ENCODE assay signal across 8 cellular contexts in genomic region chr20:25863536-25864325, GRCh38.
DNase-seq lines count a peak whose midpoint lies in the region; ATAC-seq and TF ChIP-seq lines count a peak whose summit lies in the region.

No MANE protein-coding gene starts in this region.

- no peak overlapping the region for H2AK5ac ChIP-seq in IMR-90 (ENCODE audit: low read depth, low read length)

- H3K4ac ChIP-seq in IMR-90 (ENCODE audit: low read depth, low read length) = no peak overlapping the region

- 35% methylated on average over 5 of the region's 21 CpGs; no CpG with 5 or more reads in 1 of the 2 experiments for WGBS in IMR-90 (ENCODE audit: extremely low coverage in 2 of 2, insufficient read length in 1 of 2), 2 experiments

- no peak for DNase-seq in IMR-90
- DNase-seq in chondrocyte (ENCODE audit: low spot score) = peak; percentile 98
- no peak for DNase-seq in naive thymus-derived CD8-positive, alpha-beta T cell
- no peak for DNase-seq in NCI-H1105 (lab: John Stamatoyannopoulos, UW)
- no peak for DNase-seq in KG1 (lab: John Stamatoyannopoulos, UW)

- H3K56ac ChIP-seq in IMR-90 (ENCODE audit: extremely low read depth, insufficient read depth, low read length) = no peak overlapping the region

- H3K9me1 ChIP-seq in IMR-90 (ENCODE audit: insufficient read depth, low read length) = no peaks in the 10 kb centered on the region

- H4K20me1 ChIP-seq in IMR-90 (ENCODE audit: insufficient read depth, low read length) = no peaks in the 10 kb centered on the region

- TF ChIP-seq POLR2A in IMR-90 (IDR thresholded peaks at IDR 0.05; ENCODE audit: low read depth, low read length) = no peak

- H3K9me3 Mint-ChIP-seq in chondrocyte (ENCODE audit: low read depth) = no peaks in the 10 kb centered on the region
- peaks cover 0 to 6% (median 0%) of the 10 kb centered on the region in 9 donors for H3K9me3 Mint-ChIP-seq in naive thymus-derived CD8-positive, alpha-beta T cell

- ATAC-seq in IMR-90 (ENCODE audit: low read depth) (no peak), GM19455 (IDR thresholded peaks at IDR 0.05; ENCODE audit: unreplicated experiment) (no peak), GM21381 (IDR thresholded peaks at IDR 0.05; ENCODE audit: unreplicated experiment) (no peak)
- ATAC-seq in naive thymus-derived CD8-positive, alpha-beta T cell = no peak

- H3K4me3 ChIP-seq in IMR-90 (ENCODE audit: insufficient read depth, low read depth, low read length) = peak overlapping the region; percentile 33; the same call in 1 of the 2 replicates

- TF ChIP-seq CTCF in C4-2B (conservative IDR thresholded peaks at IDR 0.05) (no peak), IMR-90 (conservative IDR thresholded peaks at IDR 0.05; ENCODE audit: low read depth, low read length) (no peak), chondrocyte (IDR thresholded peaks at IDR 0.05) (peak; percentile 36)

- BruUV-seq in IMR-90 (replicated peaks; lab: Mats Ljungman, UMichigan) = no TSS peak

- H3K27ac Mint-ChIP-seq in chondrocyte (ENCODE audit: unreplicated experiment) = peak overlapping the region; percentile 88
- peak overlapping the region in 2 of 10 donors; percentile 49 to 65 for H3K27ac Mint-ChIP-seq in naive thymus-derived CD8-positive, alpha-beta T cell

- no peak overlapping the region for H3K18ac ChIP-seq in IMR-90 (ENCODE audit: low read depth, low read length)

- no peak overlapping the region for H3K14ac ChIP-seq in IMR-90 (replicated peaks; ENCODE audit: low read depth, low read length)

- CTCF ChIA-PET in IMR-90 (lab: Yijun Ruan, JAX) = no interaction called here

- H2BK120ac ChIP-seq in IMR-90 (ENCODE audit: low read depth, low read length) = no peak overlapping the region

- H4K91ac ChIP-seq in IMR-90 (ENCODE audit: insufficient read depth, low read depth, low read length) = no peak overlapping the region

- peak overlapping the region; percentile 81 for H2AFZ ChIP-seq in IMR-90 (replicated peaks; ENCODE audit: low read length, poor library complexity)

- H3K9ac ChIP-seq in IMR-90 (ENCODE audit: low read depth, low read length) = no peak overlapping the region

- no peak overlapping the region for H2AK9ac ChIP-seq in IMR-90 (replicated peaks; ENCODE audit: low read depth, low read length, poor library complexity)

- TF ChIP-seq RAD21 in IMR-90 (IDR thresholded peaks at IDR 0.05; ENCODE audit: low read length) = no peak

- in situ Hi-C loops in IMR-90 (cut with MboI; ENCODE audit: low sequenced_read_pairs) = loop anchor here (25.0 kb wide), 3 partner anchors 124 to 876 kb away; partner anchors contain the start of gene APMAP

- no peak overlapping the region for H4K5ac ChIP-seq in IMR-90 (ENCODE audit: low read depth, low read length)

- no peak overlapping the region for H2BK20ac ChIP-seq in IMR-90 (ENCODE audit: low read depth, low read length)

- H3K36me3 ChIP-seq in IMR-90 (ENCODE audit: control insufficient read depth, insufficient read depth, low read length) = no peaks in the 10 kb centered on the region

- H3K27me3 Mint-ChIP-seq in chondrocyte (ENCODE audit: low read depth) = peaks cover 8% of the 10 kb centered on the region
- peaks cover 32 to 87% (median 70%) of the 10 kb centered on the region in 5 donors for H3K27me3 Mint-ChIP-seq in naive thymus-derived CD8-positive, alpha-beta T cell

- no peaks in the 10 kb centered on the region for H3K4me1 ChIP-seq in IMR-90 (ENCODE audit: control insufficient read depth, insufficient read depth, low read length)

- H3K4me3 Mint-ChIP-seq in chondrocyte (ENCODE audit: unreplicated experiment) = peak overlapping the region; percentile 77
- H3K4me3 Mint-ChIP-seq in naive thymus-derived CD8-positive, alpha-beta T cell = peak overlapping the region; percentile 68 to 91 (median 79)

- no peak overlapping the region for H2BK5ac ChIP-seq in IMR-90 (ENCODE audit: low read depth, low read length, poor library complexity, severe bottlenecking)

- dilution Hi-C loops in IMR-90 (cut with HindIII; ENCODE audit: low sequenced_read_pairs, unreplicated experiment) = no loop called here

- peak overlapping the region; percentile 64 for H3K4me2 ChIP-seq in IMR-90 (ENCODE audit: low read depth, low read length)

- intact Hi-C loops in IMR-90 (cut with micrococcal nuclease) = no loop called here

- H3K9me3 ChIP-seq in IMR-90 (ENCODE audit: control insufficient read depth, insufficient read depth, low read length) = no peaks in the 10 kb centered on the region

- H3K79me1 ChIP-seq in IMR-90 (ENCODE audit: low read depth in 1 of 2, low read length in 2 of 2) = no peaks in the 10 kb centered on the region

- H3K36me3 Mint-ChIP-seq in chondrocyte (ENCODE audit: low read depth) = no peaks in the 10 kb centered on the region
- peaks cover 0 to 5% (median 2%) of the 10 kb centered on the region in 3 donors for H3K36me3 Mint-ChIP-seq in naive thymus-derived CD8-positive, alpha-beta T cell

- H3K27me3 ChIP-seq in IMR-90 (ENCODE audit: control insufficient read depth, insufficient read depth, low read length) = peaks cover 18% of the 10 kb centered on the region

- H3K4me1 Mint-ChIP-seq in chondrocyte (ENCODE audit: low read depth) = peaks cover 43% of the 10 kb centered on the region
- H3K4me1 Mint-ChIP-seq in naive thymus-derived CD8-positive, alpha-beta T cell = peaks cover 37 to 79% (median 67%) of the 10 kb centered on the region in 4 donors

- H2BK15ac ChIP-seq in IMR-90 (ENCODE audit: low read depth, low read length) = no peak overlapping the region

- H4K8ac ChIP-seq in IMR-90 (ENCODE audit: low read depth in 2 of 2, low read length in 2 of 2) = no peak overlapping the region

- H3K27ac ChIP-seq in C4-2B (peak overlapping the region; percentile 27; the same call in 1 of the 2 replicates), IMR-90 (ENCODE audit: insufficient read depth, low read length) (no peak overlapping the region)

- no peak overlapping the region for H3K23ac ChIP-seq in IMR-90 (ENCODE audit: low read depth, low read length)

- POLR2A ChIA-PET in IMR-90 (lab: Charles Lee; ENCODE audit: unreplicated experiment) = no interaction called here
- POLR2A ChIA-PET in naive thymus-derived CD8-positive, alpha-beta T cell (lab: Charles Lee) = no interaction called here

TF ChIP-seq in IMR-90, 13 proteins besides CTCF, POLR2A, EP300 and RAD21:
- no peak for TF ChIP-seq BHLHE40 (IDR thresholded peaks at IDR 0.05; ENCODE audit: low read depth, low read length)
- no peak for TF ChIP-seq FOS (IDR thresholded peaks at IDR 0.05; ENCODE audit: low read depth, low read length)
- no peak for TF ChIP-seq SMC3 (IDR thresholded peaks at IDR 0.05; ENCODE audit: low read depth, low read length)
- no peak for TF ChIP-seq USF2 (IDR thresholded peaks at IDR 0.05; ENCODE audit: low read depth, low read length)
- no peak for TF ChIP-seq CHD1 (IDR thresholded peaks at IDR 0.05; ENCODE audit: low read depth, low read length)
- TF ChIP-seq MXI1 (IDR thresholded peaks at IDR 0.05; ENCODE audit: borderline replicate concordance, low read depth, low read length) = no peak
- TF ChIP-seq MAZ (IDR thresholded peaks at IDR 0.05; ENCODE audit: borderline replicate concordance, low read depth, low read length) = no peak
- no peak for TF ChIP-seq ELK1 (IDR thresholded peaks at IDR 0.05; ENCODE audit: borderline replicate concordance, low read depth, low read length)
- TF ChIP-seq RFX5 (IDR thresholded peaks at IDR 0.05; ENCODE audit: low read depth, low read length) = no peak
- TF ChIP-seq MAFK (IDR thresholded peaks at IDR 0.05; ENCODE audit: low read depth, low read length) = no peak
- no peak for TF ChIP-seq NFE2L2 (IDR thresholded peaks at IDR 0.05; ENCODE audit: low read depth, low read length)
- TF ChIP-seq RCOR1 (IDR thresholded peaks at IDR 0.05; ENCODE audit: insufficient replicate concordance, low read length) = no peak
- no peak for TF ChIP-seq CEBPB (IDR thresholded peaks at IDR 0.05; ENCODE audit: low read depth, low read length)
